Comparison of ENCODE assay signal across 13 cellular contexts in the genomic region with DNA sequence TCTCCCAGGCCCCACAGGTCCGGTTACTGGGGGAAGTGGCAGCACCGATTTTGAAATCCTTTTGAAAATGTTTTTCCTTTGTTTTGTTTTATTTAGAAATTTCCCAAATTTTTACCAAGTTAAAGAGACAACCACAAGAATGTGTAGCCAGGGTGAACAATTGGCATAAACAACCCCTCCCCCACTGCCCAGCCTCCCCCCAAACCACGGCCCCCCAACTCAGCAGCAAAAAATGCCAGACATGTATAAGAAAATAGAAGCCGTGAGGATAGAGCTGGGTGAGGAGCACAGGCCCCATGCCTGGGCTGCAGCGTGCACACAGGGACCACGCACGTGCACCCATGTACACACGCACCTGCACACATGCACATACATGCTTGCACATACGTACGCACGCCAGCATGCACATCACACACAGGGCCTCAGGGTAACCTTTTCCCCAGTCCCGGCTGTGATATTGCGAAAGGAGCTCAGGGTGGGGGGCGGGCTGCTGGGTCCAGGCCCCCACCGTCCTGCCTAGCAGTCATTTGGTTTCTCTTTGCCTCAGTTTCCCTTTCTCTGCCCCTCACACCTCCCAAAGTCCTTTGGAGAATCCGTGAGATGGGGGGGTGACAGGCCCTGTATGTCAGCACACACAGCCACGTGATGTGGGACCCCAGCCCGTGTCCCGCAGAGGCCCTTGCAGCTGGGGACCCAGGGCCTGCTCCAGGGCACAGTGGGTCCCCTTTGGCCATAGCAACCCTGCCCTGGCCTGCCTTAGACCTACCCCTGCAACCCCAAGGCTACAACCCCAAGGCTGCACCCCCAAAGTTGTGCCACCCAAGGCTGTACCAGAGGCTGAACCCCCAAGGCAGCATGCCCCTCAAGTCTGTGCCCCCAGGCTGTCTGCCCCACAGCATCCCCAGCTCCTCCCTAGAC. TPM values are rescaled to one million over a fixed set of nuclear protein-coding genes. Genes with fewer than 3 reads are reported as not detected.
DNase-seq lines count a peak whose midpoint lies in the region; ATAC-seq lines count a peak whose summit lies in the region.
"Had no signal": no experiment of that assay in that cellular context is flagged by ENCODE, and none has a peak within 500 bp of the region (broad histone marks: within the 10 kb centered on the region; RNA-seq: fewer than 3 reads in every experiment).

No MANE protein-coding gene starts in this region.

- H3K27me3 ChIP-seq in H7 (ENCODE audit: control insufficient read depth, insufficient read depth, low read length) (no peaks in the 10 kb centered on the region; the same call in 1 of the 2 replicates), right cardiac atrium (ENCODE audit: control insufficient read depth, insufficient read depth) (no peaks in the 10 kb centered on the region)

- ATAC-seq in right cardiac atrium, result no peak
- no peak for ATAC-seq in GM19023 (IDR thresholded peaks at IDR 0.05; ENCODE audit: unreplicated experiment)
- no peak for ATAC-seq in HG03469 (IDR thresholded peaks at IDR 0.05; ENCODE audit: unreplicated experiment)

- peaks cover 20% of the 10 kb centered on the region for H3K4me1 ChIP-seq in right cardiac atrium (ENCODE audit: control insufficient read depth, insufficient read depth, low read length)

- peak; percentile 54 for DNase-seq in H7
- peak; percentile 63 for DNase-seq in amniotic epithelial cell (ENCODE audit: low read depth)
- no peak for DNase-seq in right cardiac atrium
- peak; percentile 24 for DNase-seq in stromal cell of bone marrow (ENCODE audit: low read depth)
- no peak for DNase-seq in DMS153 treated with DMSO at 0.1 percent for 48 hours (lab: John Stamatoyannopoulos, UW; ENCODE audit: unreplicated experiment)
- DNase-seq: activated CD4-positive, alpha-beta T cell treated with anti-CD3 and anti-CD28 coated beads, Interleukin-2, amount 50 U/mL, for 1 hour; activated naive CD4-positive, alpha-beta T cell treated with anti-CD3 and anti-CD28 coated beads for 36 hours; NCI-H1092 treated with DMSO at 0.1 percent for 48 hours; NCI-H526; small intestine had no signal

- 94% methylated on average over 19 of the region's 19 CpGs for WGBS in right cardiac atrium

- H3K36me3 ChIP-seq in H7 (replicated peaks; ENCODE audit: control insufficient read depth, insufficient read depth, low read length), result no peaks in the 10 kb centered on the region

- peak overlapping the region; percentile 44 for H3K27ac ChIP-seq in right cardiac atrium (ENCODE audit: low read length)
- H3K27ac ChIP-seq: SK-N-MC had no signal

- intact Hi-C loops in right cardiac atrium (cut with DNase I), result loop anchor here in 1 of 4 donors (5.0 kb wide), 1 partner anchor 41 kb away; the partner anchor contains the start of gene IGF2

- H3K9me3 ChIP-seq in right cardiac atrium (ENCODE audit: control insufficient read depth, low read length), result no peaks in the 10 kb centered on the region

- H3K4me3 ChIP-seq in H7 (ENCODE audit: insufficient read depth, low read depth, low read length), result no peak overlapping the region
- no peak overlapping the region for H3K4me3 ChIP-seq in right cardiac atrium (ENCODE audit: low read length)
- H3K4me3 ChIP-seq: SK-N-MC had no signal

RNA-seq across cellular contexts. Expression of gene IGF2, which starts 42.9 kb away (rescaled TPM):
- 0.78 and 1.2 TPM in 2 replicates for total RNA-seq in H7 (2014; rRNA removed; shearing (Covaris generic))
- total RNA-seq in right cardiac atrium, result 10 to 100 TPM; 34.6 to 94.1 (median 47.0) TPM
- polyA plus RNA-seq in right cardiac atrium, result 66.3 TPM

Comparison
In these comparisons a context has a peak if more than half of its experiments do, and no peak if none do; other contexts are left out.
1. DNase-seq: peak in H7 (single experiment), amniotic epithelial cell (single experiment) and stromal cell of bone marrow (single experiment); none in right cardiac atrium (0 of 3) and DMS153 treated with DMSO at 0.1 percent for 48 hours (single experiment).
2. RNA of gene IGF2, which starts 42.9 kb away (total RNA-seq): 34.6 to 94.1 TPM in right cardiac atrium; 0.78 to 1.2 TPM in H7; every median in the first group is over 10 times any median in the second.